Comparison of ENCODE assay signal across 1 cellular context in the genomic region with DNA sequence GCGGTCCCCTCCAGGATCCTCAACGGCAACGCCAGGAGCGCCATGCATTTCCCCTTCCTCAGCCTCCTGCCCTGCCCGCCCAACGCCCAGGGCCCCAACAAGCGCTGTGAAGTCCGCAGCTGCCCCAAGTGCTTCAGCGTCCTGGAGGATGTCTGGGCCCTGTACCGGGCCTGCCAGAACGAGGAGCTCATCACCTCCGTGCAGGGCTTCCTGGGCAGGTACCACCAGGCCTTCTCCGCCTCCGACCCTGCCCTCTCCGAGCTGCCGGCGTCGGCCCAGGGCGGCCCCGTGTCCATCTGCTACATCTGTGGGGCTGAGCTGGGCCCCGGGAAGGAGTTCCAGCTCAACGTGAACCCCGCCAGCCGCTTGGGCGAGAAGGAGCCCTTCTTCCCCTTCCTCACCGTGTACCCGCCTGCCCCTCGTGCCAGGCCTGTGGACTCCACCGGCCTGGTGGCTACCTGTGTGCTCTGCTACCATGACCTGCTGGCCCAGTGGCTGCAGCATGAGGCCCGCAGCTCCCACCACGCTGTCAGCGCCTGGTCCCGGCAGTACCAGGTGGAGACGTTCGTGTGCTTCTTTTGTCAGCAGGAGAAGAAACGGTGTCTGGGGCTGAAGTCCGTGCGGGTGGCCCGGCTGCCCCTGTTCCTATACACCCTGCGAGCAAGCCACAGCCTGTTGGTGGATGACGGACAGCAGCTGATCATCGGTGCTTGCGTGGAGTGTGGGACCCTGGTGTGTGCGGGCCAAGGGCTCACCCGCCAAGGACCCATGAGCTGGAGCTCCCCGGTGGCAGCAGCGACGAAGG.
TF ChIP-seq lines count a peak whose summit lies in the region.

No MANE protein-coding gene starts in this region.

TF ChIP-seq in WTC11, 78 proteins besides CTCF, POLR2A, EP300 and RAD21:
- no peak for TF ChIP-seq TP53 (CRISPR knock-in tag; IDR thresholded peaks at IDR 0.05)
